1 cellular context compared by ENCODE assay signal in genomic region chr9:94922098-94922607, GRCh38.
TF ChIP-seq lines count a peak whose summit lies in the region.

No MANE protein-coding gene starts in this region.

TF ChIP-seq in HepG2, 621 proteins besides CTCF, POLR2A, EP300 and RAD21 (continued from another document and continues in another):
- TF ChIP-seq MTERF4 (CRISPR knock-in tag; IDR thresholded peaks at IDR 0.05), result no peak
- no peak for TF ChIP-seq ZNF704 (CRISPR knock-in tag; IDR thresholded peaks at IDR 0.05; ENCODE audit: borderline replicate concordance)
- TF ChIP-seq CENPT (CRISPR knock-in tag; IDR thresholded peaks at IDR 0.05; ENCODE audit: low read depth), result no peak
- TF ChIP-seq ZNF547 (CRISPR knock-in tag; IDR thresholded peaks at IDR 0.05), result 0 out of 2 replicates have a peak, but pooled peaks have one; percentile 45
- no peak for TF ChIP-seq ZZZ3 (CRISPR knock-in tag; IDR thresholded peaks at IDR 0.05; ENCODE audit: borderline replicate concordance)
- no peak for TF ChIP-seq MTF1 (CRISPR knock-in tag; IDR thresholded peaks at IDR 0.05)
- TF ChIP-seq ZNF274 (CRISPR knock-in tag; IDR thresholded peaks at IDR 0.05), result no peak
- peak; percentile 11; the same call in 1 of the 2 replicates for TF ChIP-seq TBX2 (CRISPR knock-in tag; IDR thresholded peaks at IDR 0.05; ENCODE audit: borderline replicate concordance)
- TF ChIP-seq ZNF20 (CRISPR knock-in tag; IDR thresholded peaks at IDR 0.05), result no peak
- no peak for TF ChIP-seq ZHX2 (IDR thresholded peaks at IDR 0.05; ENCODE audit: low read depth)
- TF ChIP-seq ZHX2 (CRISPR knock-in tag; IDR thresholded peaks at IDR 0.05; ENCODE audit: borderline replicate concordance), result no peak
- TF ChIP-seq DMAP1 (CRISPR knock-in tag; IDR thresholded peaks at IDR 0.05), result 0 out of 2 replicates have a peak, but pooled peaks have one; percentile 21
- TF ChIP-seq ZMAT3 (CRISPR knock-in tag; conservative IDR thresholded peaks at IDR 0.05), result no peak
- no peak for TF ChIP-seq ZMYM4 (CRISPR knock-in tag; IDR thresholded peaks at IDR 0.05)
- no peak for TF ChIP-seq TFAP4 (IDR thresholded peaks at IDR 0.05; ENCODE audit: borderline replicate concordance, low read depth)
- TF ChIP-seq ATRX (CRISPR knock-in tag; IDR thresholded peaks at IDR 0.05; ENCODE audit: borderline replicate concordance), result no peak
- TF ChIP-seq FOXJ3 (CRISPR knock-in tag; IDR thresholded peaks at IDR 0.05; ENCODE audit: borderline replicate concordance), result no peak
- no peak; the same call in 1 of the 2 replicates for TF ChIP-seq ZNF501 (CRISPR knock-in tag; IDR thresholded peaks at IDR 0.05)
- no peak for TF ChIP-seq PAX8 (CRISPR knock-in tag; IDR thresholded peaks at IDR 0.05; ENCODE audit: borderline replicate concordance)
- no peak for TF ChIP-seq ZNF781 (CRISPR knock-in tag; IDR thresholded peaks at IDR 0.05; ENCODE audit: borderline replicate concordance, not compliant biosample characterization)
- no peak for TF ChIP-seq SSRP1 (CRISPR knock-in tag; IDR thresholded peaks at IDR 0.05)
- TF ChIP-seq ZNF354B (CRISPR knock-in tag; IDR thresholded peaks at IDR 0.05), result no peak
- no peak for TF ChIP-seq ZNF260 (CRISPR knock-in tag; IDR thresholded peaks at IDR 0.05; ENCODE audit: borderline replicate concordance, low read depth)
- peak; percentile 62 for TF ChIP-seq PPARG (CRISPR knock-in tag; conservative IDR thresholded peaks at IDR 0.05)
- TF ChIP-seq CEBPG (CRISPR knock-in tag; IDR thresholded peaks at IDR 0.05), result peak; percentile 43
- no peak for TF ChIP-seq ELF1 (CRISPR knock-in tag; IDR thresholded peaks at IDR 0.05)
- TF ChIP-seq ZNF143 (CRISPR knock-in tag; IDR thresholded peaks at IDR 0.05), result no peak
- no peak for TF ChIP-seq ZNF619 (CRISPR knock-in tag; IDR thresholded peaks at IDR 0.05)
- TF ChIP-seq U2AF1 (optimal IDR thresholded peaks at IDR 0.05; ENCODE audit: low read depth, low read length), result no peak
- 0 out of 2 replicates have a peak, but pooled peaks have one; percentile 34 for TF ChIP-seq ZHX1 (CRISPR knock-in tag; IDR thresholded peaks at IDR 0.05; ENCODE audit: low read depth)
- no peak for TF ChIP-seq HOXD1 (CRISPR knock-in tag; IDR thresholded peaks at IDR 0.05)
- 0 out of 2 replicates have a peak, but pooled peaks have one; percentile 8 for TF ChIP-seq TP53 (CRISPR knock-in tag; conservative IDR thresholded peaks at IDR 0.05)
- TF ChIP-seq KDM3A (CRISPR knock-in tag; IDR thresholded peaks at IDR 0.05; ENCODE audit: low read depth), result 0 out of 2 replicates have a peak, but pooled peaks have one; percentile 21
- no peak for TF ChIP-seq NCOR1 (IDR thresholded peaks at IDR 0.05; ENCODE audit: borderline replicate concordance, low read length)
- no peak for TF ChIP-seq ZNF629 (CRISPR knock-in tag; conservative IDR thresholded peaks at IDR 0.05)
- TF ChIP-seq GFI1 (CRISPR knock-in tag; IDR thresholded peaks at IDR 0.05; ENCODE audit: borderline replicate concordance), result peak; percentile 43; the same call in 1 of the 2 replicates
- TF ChIP-seq ZNF407 (CRISPR knock-in tag; IDR thresholded peaks at IDR 0.05; ENCODE audit: not compliant biosample characterization), result no peak
- 0 out of 2 replicates have a peak, but pooled peaks have one; percentile 40 for TF ChIP-seq ZNF350 (CRISPR knock-in tag; IDR thresholded peaks at IDR 0.05; ENCODE audit: borderline replicate concordance, low read depth)
- TF ChIP-seq HOXA5 (CRISPR knock-in tag; IDR thresholded peaks at IDR 0.05), result 0 out of 2 replicates have a peak, but pooled peaks have one; percentile 24
- TF ChIP-seq ZKSCAN1 (IDR thresholded peaks at IDR 0.05; ENCODE audit: low read length), result no peak
- TF ChIP-seq FOXK1 (CRISPR knock-in tag; IDR thresholded peaks at IDR 0.05; ENCODE audit: borderline replicate concordance, low read depth), result peak; percentile 46; the same call in 1 of the 2 replicates
